8 cellular contexts compared by ENCODE assay signal in genomic region chr11:132312616-132313210, GRCh38.
DNase-seq lines count a peak whose midpoint lies in the region; ATAC-seq and TF ChIP-seq lines count a peak whose summit lies in the region.

No MANE protein-coding gene starts in this region.

- TF ChIP-seq EP300 in stomach (IDR thresholded peaks at IDR 0.05): no peak

- H3K4me3 Mint-ChIP-seq in activated naive CD8-positive, alpha-beta T cell treated with anti-CD3 and anti-CD28 coated beads for 36 hours: no peak overlapping the region

- DNase-seq in DMS53 (lab: John Stamatoyannopoulos, UW) (peak; percentile 65), SK-N-DZ (ENCODE audit: low spot score) (peak; percentile 1), heart right ventricle (no peak), stomach (no peak), NCI-H2171 (lab: John Stamatoyannopoulos, UW) (no peak)
- no peak for DNase-seq in activated naive CD8-positive, alpha-beta T cell treated with anti-CD3 and anti-CD28 coated beads for 36 hours

- no peaks in the 10 kb centered on the region for H3K4me1 Mint-ChIP-seq in activated naive CD8-positive, alpha-beta T cell treated with anti-CD3 and anti-CD28 coated beads for 36 hours

- 19 to 21% methylated on average over 8 of the region's 8 CpGs for WGBS in heart right ventricle, 2 donors
- 23 to 31% (median 27%) methylated on average over 8 of the region's 8 CpGs for WGBS in stomach, 5 donors

- H3K9me3 Mint-ChIP-seq in activated naive CD8-positive, alpha-beta T cell treated with anti-CD3 and anti-CD28 coated beads for 36 hours: no peaks in the 10 kb centered on the region

- no peak for TF ChIP-seq POLR2A in stomach (IDR thresholded peaks at IDR 0.05)

- H3K27ac Mint-ChIP-seq in activated naive CD8-positive, alpha-beta T cell treated with anti-CD3 and anti-CD28 coated beads for 36 hours: no peak overlapping the region

- H3K27ac ChIP-seq in heart right ventricle (no peak overlapping the region), stomach (no peak overlapping the region)

- H3K36me3 Mint-ChIP-seq in activated naive CD8-positive, alpha-beta T cell treated with anti-CD3 and anti-CD28 coated beads for 36 hours: no peaks in the 10 kb centered on the region

- H3K9me3 ChIP-seq in heart right ventricle (no peaks in the 10 kb centered on the region), stomach (no peaks in the 10 kb centered on the region)

- intact Hi-C loops in heart right ventricle (cut with DNase I): loop anchor here in 2 of 10 donors (10.0 kb wide), 2 partner anchors 198 to 448 kb away; no protein-coding TSS in a partner anchor
- intact Hi-C loops in stomach (cut with DNase I; ENCODE audit: low total_unique reads): no loop called here

- H3K4me1 ChIP-seq in heart right ventricle (peaks cover 0 to 12% (median 0%) of the 10 kb centered on the region in 9 donors), stomach (no peaks in the 10 kb centered on the region)

- H3K27me3 ChIP-seq in heart right ventricle (no peaks in the 10 kb centered on the region), stomach (no peaks in the 10 kb centered on the region)

- H3K27me3 Mint-ChIP-seq in activated naive CD8-positive, alpha-beta T cell treated with anti-CD3 and anti-CD28 coated beads for 36 hours: peaks cover 9% of the 10 kb centered on the region

- TF ChIP-seq CTCF in heart right ventricle (IDR thresholded peaks at IDR 0.05): peak; percentile 33 to 64 (median 58)
- peak in 1 of 7 experiments; percentile 7 for TF ChIP-seq CTCF in stomach (IDR thresholded peaks at IDR 0.05)

- no peak overlapping the region for H3K4me3 ChIP-seq in heart right ventricle
- no peak overlapping the region for H3K4me3 ChIP-seq in stomach

- H3K36me3 ChIP-seq in heart right ventricle (no peaks in the 10 kb centered on the region), stomach (no peaks in the 10 kb centered on the region)

- ATAC-seq in HG03175 (IDR thresholded peaks at IDR 0.05; ENCODE audit: unreplicated experiment) (peak; percentile 54), heart right ventricle (peak in 6 of 8 donors; percentile 30 to 61 (median 42)), HG03521 (IDR thresholded peaks at IDR 0.05; ENCODE audit: unreplicated experiment) (no peak)

Comparison
In these comparisons a context has a peak if more than half of its experiments do, and no peak if none do; other contexts are left out.
1. DNase-seq: peak in DMS53 (single experiment) and SK-N-DZ (single experiment); none in heart right ventricle (0 of 2), stomach (single experiment), activated naive CD8-positive, alpha-beta T cell treated with anti-CD3 and anti-CD28 coated beads for 36 hours (single experiment) and NCI-H2171 (single experiment).